ENCODE assay signal across 1 cellular context in genomic region chr17:63445571-63446217, GRCh38.
TF ChIP-seq lines count a peak whose summit lies in the region.

No MANE protein-coding gene starts in this region.

TF ChIP-seq in endothelial cell of umbilical vein, 7 proteins besides CTCF, POLR2A, EP300 and RAD21:
- TF ChIP-seq POLR2AphosphoS5 (IDR thresholded peaks at IDR 0.05; ENCODE audit: insufficient read depth, low read depth, low read length) (no peak), MAX (IDR thresholded peaks at IDR 0.05; ENCODE audit: insufficient read depth, insufficient read length) (no peak), FOS (IDR thresholded peaks at IDR 0.05; ENCODE audit: borderline replicate concordance, insufficient read depth, low read length) (no peak), MYC (IDR thresholded peaks at IDR 0.05; ENCODE audit: low read depth, low read length) (no peak), JUN (IDR thresholded peaks at IDR 0.05; ENCODE audit: borderline replicate concordance, insufficient read depth, insufficient read length, low read depth) (no peak), GATA2 (IDR thresholded peaks at IDR 0.05; ENCODE audit: insufficient read depth, insufficient read length, low read depth, low read length) (no peak), EZH2 (IDR thresholded peaks at IDR 0.05; ENCODE audit: borderline replicate concordance, low read depth, low read length, severe bottlenecking) (no peak)
TF ChIP-seq in endothelial cell of umbilical vein: peak in this region for 0.
